1 cellular context compared by ENCODE assay signal in the genomic region with DNA sequence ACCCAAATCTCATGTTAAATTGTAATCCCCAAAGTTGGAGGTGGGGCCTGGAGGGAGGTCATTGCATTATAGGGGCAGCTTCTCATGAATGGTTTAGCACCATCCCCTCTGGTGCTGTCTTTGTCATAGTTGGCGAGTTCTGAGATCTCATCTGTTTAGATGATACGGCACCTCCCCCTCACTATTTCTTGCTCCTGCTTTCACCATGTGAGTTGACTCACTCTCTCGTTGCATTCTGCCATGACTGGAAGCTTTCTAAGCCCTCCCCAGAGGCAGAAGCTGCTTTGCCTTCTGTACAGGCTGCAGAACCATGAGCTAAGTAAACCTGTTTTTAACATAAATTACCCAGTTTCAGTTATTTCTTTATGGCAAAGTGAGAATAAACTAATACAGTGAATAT.
TF ChIP-seq lines count a peak whose summit lies in the region.

No MANE protein-coding gene starts in this region.

TF ChIP-seq in IMR-90, 13 proteins besides CTCF, POLR2A, EP300 and RAD21 (continued from another document):
- TF ChIP-seq, protein P1, sequence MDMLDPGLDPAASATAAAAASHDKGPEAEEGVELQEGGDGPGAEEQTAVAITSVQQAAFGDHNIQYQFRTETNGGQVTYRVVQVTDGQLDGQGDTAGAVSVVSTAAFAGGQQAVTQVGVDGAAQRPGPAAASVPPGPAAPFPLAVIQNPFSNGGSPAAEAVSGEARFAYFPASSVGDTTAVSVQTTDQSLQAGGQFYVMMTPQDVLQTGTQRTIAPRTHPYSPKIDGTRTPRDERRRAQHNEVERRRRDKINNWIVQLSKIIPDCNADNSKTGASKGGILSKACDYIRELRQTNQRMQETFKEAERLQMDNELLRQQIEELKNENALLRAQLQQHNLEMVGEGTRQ (IDR thresholded peaks at IDR 0.05; ENCODE audit: low read depth, low read length) = no peak
- TF ChIP-seq RCOR1 (IDR thresholded peaks at IDR 0.05; ENCODE audit: insufficient replicate concordance, low read length) (no peak), RFX5 (IDR thresholded peaks at IDR 0.05; ENCODE audit: low read depth, low read length) (no peak), CEBPB (IDR thresholded peaks at IDR 0.05; ENCODE audit: low read depth, low read length) (no peak), NFE2L2 (IDR thresholded peaks at IDR 0.05; ENCODE audit: low read depth, low read length) (no peak), MAFK (IDR thresholded peaks at IDR 0.05; ENCODE audit: low read depth, low read length) (no peak), MXI1 (IDR thresholded peaks at IDR 0.05; ENCODE audit: borderline replicate concordance, low read depth, low read length) (no peak)
- TF ChIP-seq, protein P2, sequence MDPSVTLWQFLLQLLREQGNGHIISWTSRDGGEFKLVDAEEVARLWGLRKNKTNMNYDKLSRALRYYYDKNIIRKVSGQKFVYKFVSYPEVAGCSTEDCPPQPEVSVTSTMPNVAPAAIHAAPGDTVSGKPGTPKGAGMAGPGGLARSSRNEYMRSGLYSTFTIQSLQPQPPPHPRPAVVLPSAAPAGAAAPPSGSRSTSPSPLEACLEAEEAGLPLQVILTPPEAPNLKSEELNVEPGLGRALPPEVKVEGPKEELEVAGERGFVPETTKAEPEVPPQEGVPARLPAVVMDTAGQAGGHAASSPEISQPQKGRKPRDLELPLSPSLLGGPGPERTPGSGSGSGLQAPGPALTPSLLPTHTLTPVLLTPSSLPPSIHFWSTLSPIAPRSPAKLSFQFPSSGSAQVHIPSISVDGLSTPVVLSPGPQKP (IDR thresholded peaks at IDR 0.05; ENCODE audit: borderline replicate concordance, low read depth, low read length) = no peak
